ENCODE assay signal across 8 cellular contexts in the genomic region with DNA sequence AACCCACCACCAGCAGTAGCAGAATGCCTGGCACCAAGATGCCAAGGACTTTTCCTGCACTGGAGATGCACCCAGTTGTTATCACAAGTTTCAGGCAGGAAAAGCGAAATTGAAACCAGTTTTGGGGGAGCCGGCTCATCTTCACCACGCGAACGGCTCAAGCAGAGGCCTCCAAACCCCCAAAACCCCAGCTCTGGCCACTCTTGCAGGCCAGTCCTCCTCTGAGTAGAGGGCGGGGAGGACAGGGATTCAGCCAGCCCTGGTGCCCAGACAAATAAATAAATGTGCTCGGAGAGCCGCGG. TPM values are rescaled to one million over a fixed set of nuclear protein-coding genes. Genes with fewer than 3 reads are reported as not detected.
DNase-seq lines count a peak whose midpoint lies in the region; ATAC-seq and TF ChIP-seq lines count a peak whose summit lies in the region.

No MANE protein-coding gene starts in this region.

- H2AFZ ChIP-seq in GM23248 (peak overlapping the region; percentile 94), mesenchymal stem cell (ENCODE audit: low read depth, low read length) (peak overlapping the region; percentile 74)

- H3K4ac ChIP-seq in mesenchymal stem cell (ENCODE audit: low read depth in 1 of 2, low read length in 2 of 2): peak overlapping the region; percentile 40 to 89

- H3K4me2 ChIP-seq in GM23248 (ENCODE audit: unreplicated experiment) (peak overlapping the region; percentile 99), mesenchymal stem cell (ENCODE audit: low read length, poor library complexity, severe bottlenecking) (peak overlapping the region; percentile 77)

- H2BK5ac ChIP-seq in mesenchymal stem cell (ENCODE audit: low read depth, low read length, poor library complexity, severe bottlenecking): no peak overlapping the region

- H4K8ac ChIP-seq in mesenchymal stem cell (ENCODE audit: low read length): peak overlapping the region; percentile 12

- ATAC-seq in RWPE2 (ENCODE audit: low read depth): no peak; the same call in 2 of the 3 replicates

- H2AK5ac ChIP-seq in mesenchymal stem cell (ENCODE audit: low read length, severe bottlenecking): no peak overlapping the region

- H2BK120ac ChIP-seq in mesenchymal stem cell (ENCODE audit: low read depth, low read length): no peak overlapping the region

- no peaks in the 10 kb centered on the region for H3K9me2 ChIP-seq in GM23248 (ENCODE audit: insufficient read depth)

- in situ Hi-C loops in G401 (cut with HindIII; ENCODE audit: low sequenced_read_pairs) (no loop called here), GM23248 (cut with MboI) (loop anchor here (5.0 kb wide), 1 partner anchor 75 kb away; no protein-coding TSS in a partner anchor)

- no peaks in the 10 kb centered on the region for H3K36me3 ChIP-seq in GM23248 (ENCODE audit: low read depth)
- H3K36me3 ChIP-seq in RWPE2 (ENCODE audit: low read depth): no peaks in the 10 kb centered on the region
- peaks cover 0 to 4% of the 10 kb centered on the region in 2 experiments for H3K36me3 ChIP-seq in mesenchymal stem cell (ENCODE audit: control insufficient read depth in 1 of 2, insufficient read depth in 2 of 2, low read depth in 1 of 2, low read length in 2 of 2)
- no peaks in the 10 kb centered on the region for H3K36me3 ChIP-seq in urinary bladder (ENCODE audit: insufficient read depth)

- H3K27me3 ChIP-seq in GM23248 (replicated peaks; ENCODE audit: insufficient read depth) (no peaks in the 10 kb centered on the region), RWPE2 (ENCODE audit: insufficient read depth, poor library complexity, severe bottlenecking) (no peaks in the 10 kb centered on the region), mesenchymal stem cell (ENCODE audit: control insufficient read depth in 1 of 2, insufficient read depth in 1 of 2, low read length in 2 of 2) (no peaks in the 10 kb centered on the region)

- H3K4me3 ChIP-seq in GM23248 (peak overlapping the region; percentile 99), RWPE2 (ENCODE audit: severe bottlenecking) (peak overlapping the region; percentile 50), coronary artery (peak overlapping the region; percentile 87), mesenchymal stem cell (ENCODE audit: insufficient read depth in 1 of 2, low read depth in 1 of 2, low read length in 2 of 2) (peak overlapping the region; percentile 85 to 90), urinary bladder (ENCODE audit: low read depth, low read length) (peak overlapping the region; percentile 86)

- WGBS in GM23248 (ENCODE audit: low coverage in 1 of 2, low lambda C conversion rate in 2 of 2, missing lambda C conversion rate in 2 of 2), 2 experiments: 0% methylated on average over 9 of the region's 9 CpGs
- WGBS in mesenchymal stem cell: 13% methylated on average over 6 of the region's 9 CpGs
- WGBS in urinary bladder: 0% methylated on average over 9 of the region's 9 CpGs

- H3K9ac ChIP-seq in GM23248 (peak overlapping the region; percentile 86), mesenchymal stem cell (ENCODE audit: low read length) (peak overlapping the region; percentile 86)

- 0 out of 2 replicates have a peak, but pooled peaks cover 10% of the 10 kb centered on the region for H3F3A ChIP-seq in GM23248 (ENCODE audit: insufficient read depth)

- peak overlapping the region in 1 of 2 experiments; percentile 99 for H3K23ac ChIP-seq in mesenchymal stem cell (ENCODE audit: low read length in 2 of 2)

- DNase-seq in G401 (ENCODE audit: low spot score): peak; percentile 56
- peak; percentile 63 for DNase-seq in GM23248
- no peak for DNase-seq in RWPE2 (ENCODE audit: low spot score)
- DNase-seq in coronary artery (ENCODE audit: low spot score): no peak
- DNase-seq in mesenchymal stem cell: peak; percentile 57
- no peak for DNase-seq in NCI-H345 treated with DMSO at 0.1 percent for 48 hours (lab: John Stamatoyannopoulos, UW; ENCODE audit: unreplicated experiment)
- no peak for DNase-seq in NCI-H69 (lab: John Stamatoyannopoulos, UW)

- H3K79me1 ChIP-seq in mesenchymal stem cell (replicated peaks; ENCODE audit: low read length, poor library complexity, severe bottlenecking): peaks cover 5% of the 10 kb centered on the region

- no peak overlapping the region for H2BK15ac ChIP-seq in mesenchymal stem cell (ENCODE audit: low read depth, poor library complexity, severe bottlenecking)

- TF ChIP-seq CTCF in RWPE2 (IDR thresholded peaks at IDR 0.05; ENCODE audit: poor library complexity, severe bottlenecking): no peak
- TF ChIP-seq CTCF in coronary artery (IDR thresholded peaks at IDR 0.05): no peak

- H3K27ac ChIP-seq in GM23248 (peak overlapping the region; percentile 91), RWPE2 (ENCODE audit: poor library complexity, severe bottlenecking) (peak overlapping the region; percentile 31), coronary artery (peak overlapping the region; percentile 66 to 85), mesenchymal stem cell (ENCODE audit: low read length, poor library complexity, severe bottlenecking) (no peak overlapping the region), urinary bladder (ENCODE audit: low read depth) (peak overlapping the region; percentile 79)

- peaks cover 47% of the 10 kb centered on the region for H3K79me2 ChIP-seq in GM23248 (ENCODE audit: insufficient read depth)

- peak overlapping the region; percentile 37 to 75 for H3K18ac ChIP-seq in mesenchymal stem cell (ENCODE audit: low read depth in 1 of 2, low read length in 2 of 2)

- peak overlapping the region; percentile 3 for H4K91ac ChIP-seq in mesenchymal stem cell (ENCODE audit: low read length)

- no peaks in the 10 kb centered on the region for H4K20me1 ChIP-seq in GM23248 (ENCODE audit: insufficient read depth)

- H3K9me3 ChIP-seq in GM23248 (ENCODE audit: low read depth) (no peaks in the 10 kb centered on the region), RWPE2 (ENCODE audit: severe bottlenecking) (no peaks in the 10 kb centered on the region), mesenchymal stem cell (ENCODE audit: control insufficient read depth, low read length) (no peaks in the 10 kb centered on the region)

- peaks cover 24% of the 10 kb centered on the region for H3K4me1 ChIP-seq in GM23248 (ENCODE audit: insufficient read depth)
- H3K4me1 ChIP-seq in RWPE2 (ENCODE audit: insufficient read depth, poor library complexity, severe bottlenecking): peaks cover 10% of the 10 kb centered on the region
- H3K4me1 ChIP-seq in mesenchymal stem cell (ENCODE audit: control insufficient read depth, insufficient read depth, low read depth, low read length): peaks cover 12% of the 10 kb centered on the region
- no peaks in the 10 kb centered on the region for H3K4me1 ChIP-seq in urinary bladder (ENCODE audit: insufficient read depth)

- H3K14ac ChIP-seq in mesenchymal stem cell (ENCODE audit: low read length in 2 of 2): no peak overlapping the region

- H2BK12ac ChIP-seq in mesenchymal stem cell (ENCODE audit: low read length in 2 of 2): peak overlapping the region in 1 of 2 experiments; percentile 75

RNA-seq across cellular contexts. Expression of gene UBE2L6, which starts 0.3 kb away (rescaled TPM):
- total RNA-seq in G401 (2014; rRNA removed; shearing (Covaris generic)): 35.9 and 40.3 TPM in 2 replicates
- 32.8 and 41.5 TPM in 2 replicates for total RNA-seq in GM23248 (2014; rRNA removed; shearing (Covaris generic))
- polyA plus RNA-seq in GM23248 (2016; fragmentation: Nextera tagmentation; extraction: Ambion mirVana): 74.0 and 75.9 TPM in 2 replicates
- polyA plus RNA-seq in mesenchymal stem cell (2013, experiment 1 of 2): 121 TPM
- polyA plus RNA-seq in mesenchymal stem cell (2013, experiment 2 of 2): 124 TPM
- 25.6 TPM for total RNA-seq in urinary bladder
- polyA plus RNA-seq in urinary bladder: 76.8 TPM

RNA-seq across cellular contexts. Expression of gene SMTNL1, which starts 29.8 kb away (rescaled TPM):
- total RNA-seq in G401 (2014; rRNA removed; shearing (Covaris generic)): not detected in 2 replicates
- total RNA-seq in GM23248 (2014; rRNA removed; shearing (Covaris generic)): not detected in 2 replicates
- not detected in 2 replicates for polyA plus RNA-seq in GM23248 (2016; fragmentation: Nextera tagmentation; extraction: Ambion mirVana)
- not detected for polyA plus RNA-seq in mesenchymal stem cell (2013, experiment 1 of 2)
- not detected for polyA plus RNA-seq in mesenchymal stem cell (2013, experiment 2 of 2)
- total RNA-seq in urinary bladder: 0.16 TPM
- polyA plus RNA-seq in urinary bladder: not detected

RNA-seq across cellular contexts. Expression of gene SERPING1, which starts 30.3 kb away (rescaled TPM):
- 22.3 and 22.8 TPM in 2 replicates for total RNA-seq in G401 (2014; rRNA removed; shearing (Covaris generic))
- 98.0 and 147 TPM in 2 replicates for total RNA-seq in GM23248 (2014; rRNA removed; shearing (Covaris generic))
- polyA plus RNA-seq in GM23248 (2016; fragmentation: Nextera tagmentation; extraction: Ambion mirVana) (319 and 327 TPM in 2 replicates), urinary bladder (806 TPM)
- 68.6 TPM for polyA plus RNA-seq in mesenchymal stem cell (2013, experiment 1 of 2)
- 63.1 TPM for polyA plus RNA-seq in mesenchymal stem cell (2013, experiment 2 of 2)
- total RNA-seq in urinary bladder: 53.6 TPM

RNA-seq across cellular contexts. Expression of gene TIMM10, which starts 36.6 kb away (rescaled TPM):
- total RNA-seq in G401 (2014; rRNA removed; shearing (Covaris generic)): 36.2 and 53.0 TPM in 2 replicates
- total RNA-seq in GM23248 (2014; rRNA removed; shearing (Covaris generic)): 29.0 and 48.3 TPM in 2 replicates
- polyA plus RNA-seq in GM23248 (2016; fragmentation: Nextera tagmentation; extraction: Ambion mirVana) (73.4 and 78.3 TPM in 2 replicates), urinary bladder (40.7 TPM)
- 52.8 TPM for polyA plus RNA-seq in mesenchymal stem cell (2013, experiment 1 of 2)
- polyA plus RNA-seq in mesenchymal stem cell (2013, experiment 2 of 2): 54.7 TPM
- total RNA-seq in urinary bladder: 14.3 TPM

RNA-seq across cellular contexts. Expression of gene SLC43A1, which starts 51.7 kb away (rescaled TPM):
- 8.8 and 15.1 TPM in 2 replicates for total RNA-seq in G401 (2014; rRNA removed; shearing (Covaris generic))
- total RNA-seq in GM23248 (2014; rRNA removed; shearing (Covaris generic)): 6.2 and 9.3 TPM in 2 replicates
- 7.1 and 7.7 TPM in 2 replicates for polyA plus RNA-seq in GM23248 (2016; fragmentation: Nextera tagmentation; extraction: Ambion mirVana)
- 3.9 TPM for polyA plus RNA-seq in mesenchymal stem cell (2013, experiment 1 of 2)
- 3.8 TPM for polyA plus RNA-seq in mesenchymal stem cell (2013, experiment 2 of 2)
- total RNA-seq in urinary bladder: 16.8 TPM
- polyA plus RNA-seq in urinary bladder: 33.0 TPM

Comparison
In these comparisons a context has a peak if more than half of its experiments do, and no peak if none do; other contexts are left out.
1. DNase-seq: peak in G401 (single experiment), GM23248 (single experiment) and mesenchymal stem cell (single experiment); none in RWPE2 (single experiment), coronary artery (single experiment), NCI-H345 treated with DMSO at 0.1 percent for 48 hours (single experiment) and NCI-H69 (single experiment).
2. Peak in every context shown above with its lines, with median percentiles within 50 percentile points of each other: H3K4me3 ChIP-seq.